ENCODE assay signal across 16 cellular contexts in the genomic region with DNA sequence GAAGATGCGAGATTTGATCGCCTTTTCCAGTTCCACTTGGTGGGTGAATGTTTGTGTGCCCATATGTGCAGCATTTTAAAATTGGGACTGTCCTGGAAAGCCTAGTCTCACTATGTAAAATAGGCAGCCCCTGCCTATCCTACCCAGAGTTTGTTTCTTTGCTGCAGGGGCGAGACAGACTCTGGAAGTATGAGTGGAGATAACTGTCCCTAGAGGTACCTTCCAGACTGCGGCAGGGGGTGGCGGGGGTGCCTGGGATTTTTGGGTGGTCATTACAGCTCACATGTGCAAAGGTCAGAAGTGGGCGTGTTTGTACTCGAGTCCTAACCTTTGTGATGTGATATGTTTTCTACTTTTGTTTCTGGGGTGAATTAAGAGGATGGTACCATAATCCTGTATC. TPM values are rescaled to one million over a fixed set of nuclear protein-coding genes. Genes with fewer than 3 reads are reported as not detected.
DNase-seq lines count a peak whose midpoint lies in the region; ATAC-seq and TF ChIP-seq lines count a peak whose summit lies in the region.
"Had no signal": no experiment of that assay in that cellular context is flagged by ENCODE, and none has a peak within 500 bp of the region (broad histone marks: within the 10 kb centered on the region; RNA-seq: fewer than 3 reads in every experiment).

No MANE protein-coding gene starts in this region.

- no peak for DNase-seq in caudate nucleus (lab: John Stamatoyannopoulos, UW)
- no peak for DNase-seq in lower lobe of right lung
- no peak for DNase-seq in stimulated activated effector memory CD8-positive, alpha-beta T cell treated with anti-CD3 and anti-CD28 coated beads, Interleukin-12 subunit alpha, Interleukin-12 subunit beta, amount 100 ng/mL, for 72 hours (ENCODE audit: low spot score in 2 of 2)
- no peak for DNase-seq in superior temporal gyrus (ENCODE audit: extremely low spot score)
- DNase-seq in effector CD4-positive, alpha-beta T cell, result no peak
- DNase-seq in NCI-H187 (lab: John Stamatoyannopoulos, UW), result no peak
- DNase-seq: activated CD4-positive, alpha-beta T cell treated with anti-CD3 and anti-CD28 coated beads, Interleukin-2, amount 10 ng/mL, durations not matched to agents 7 days and 5 days; activated naive CD4-positive, alpha-beta T cell treated with anti-CD3 and anti-CD28 coated beads, Interleukin-2, amount 50 U/mL, for 16 hours; AML-193; naive thymus-derived CD4-positive, alpha-beta T cell; NCI-H1694 treated with DMSO at 0.1 percent for 48 hours; NCI-H524 treated with DMSO at 0.1 percent for 48 hours; T1000 had no signal

- no peak overlapping the region for H3K4me3 Mint-ChIP-seq in stimulated activated effector memory CD8-positive, alpha-beta T cell treated with anti-CD3 and anti-CD28 coated beads, Interleukin-12 subunit alpha, Interleukin-12 subunit beta, amount 100 ng/mL, for 72 hours
- H3K4me3 Mint-ChIP-seq: activated CD4-positive, alpha-beta T cell treated with anti-CD3 and anti-CD28 coated beads, Interleukin-2, amount 10 ng/mL, durations not matched to agents 7 days and 5 days; naive thymus-derived CD4-positive, alpha-beta T cell had no signal

- intact Hi-C loops in lower lobe of right lung (cut with DNase I), result no loop called here

- H3K27ac ChIP-seq in HUES48 (ENCODE audit: low read depth, low read length), result peak overlapping the region; percentile 15
- peak overlapping the region; percentile 52 for H3K27ac ChIP-seq in caudate nucleus (ENCODE audit: low read depth, low read length)
- peak overlapping the region; percentile 20 for H3K27ac ChIP-seq in lower lobe of right lung
- H3K27ac ChIP-seq: SK-N-MC had no signal

- H3K36me3 ChIP-seq in HUES48 (ENCODE audit: control insufficient read depth, insufficient read depth, low read length) (peaks cover 39% of the 10 kb centered on the region), lower lobe of right lung (peaks cover 39% of the 10 kb centered on the region)
- H3K36me3 ChIP-seq: breast epithelium had no signal

- H3K9me3 ChIP-seq in HUES48 (ENCODE audit: control insufficient read depth, insufficient read depth, low read length) (no peaks in the 10 kb centered on the region), lower lobe of right lung (no peaks in the 10 kb centered on the region)
- H3K9me3 ChIP-seq: breast epithelium had no signal

- H3K9me3 Mint-ChIP-seq in stimulated activated effector memory CD8-positive, alpha-beta T cell treated with anti-CD3 and anti-CD28 coated beads, Interleukin-12 subunit alpha, Interleukin-12 subunit beta, amount 100 ng/mL, for 72 hours, result no peaks in the 10 kb centered on the region
- H3K9me3 Mint-ChIP-seq: activated CD4-positive, alpha-beta T cell treated with anti-CD3 and anti-CD28 coated beads, Interleukin-2, amount 10 ng/mL, durations not matched to agents 7 days and 5 days; naive thymus-derived CD4-positive, alpha-beta T cell had no signal

- no peak for TF ChIP-seq CTCF in lower lobe of right lung (IDR thresholded peaks at IDR 0.05)

- H3K9ac ChIP-seq in HUES48 (ENCODE audit: low read depth, low read length), result no peak overlapping the region

- H3K4me3 ChIP-seq in HUES48 (ENCODE audit: low read depth, low read length) (no peak overlapping the region), lower lobe of right lung (no peak overlapping the region)
- H3K4me3 ChIP-seq: breast epithelium, SK-N-MC had no signal

- H3K27me3 ChIP-seq in HUES48 (ENCODE audit: control insufficient read depth, insufficient read depth, low read length) (no peaks in the 10 kb centered on the region), lower lobe of right lung (ENCODE audit: low read depth) (no peaks in the 10 kb centered on the region)
- H3K27me3 ChIP-seq: breast epithelium had no signal

- H3K27ac Mint-ChIP-seq in stimulated activated effector memory CD8-positive, alpha-beta T cell treated with anti-CD3 and anti-CD28 coated beads, Interleukin-12 subunit alpha, Interleukin-12 subunit beta, amount 100 ng/mL, for 72 hours, result peak overlapping the region; percentile 61
- H3K27ac Mint-ChIP-seq: activated CD4-positive, alpha-beta T cell treated with anti-CD3 and anti-CD28 coated beads, Interleukin-2, amount 10 ng/mL, durations not matched to agents 7 days and 5 days; naive thymus-derived CD4-positive, alpha-beta T cell had no signal

- H3K4me1 ChIP-seq in HUES48 (ENCODE audit: control insufficient read depth, insufficient read depth, low read length) (no peaks in the 10 kb centered on the region), lower lobe of right lung (peaks cover 78% of the 10 kb centered on the region)

- H3K4me1 Mint-ChIP-seq in stimulated activated effector memory CD8-positive, alpha-beta T cell treated with anti-CD3 and anti-CD28 coated beads, Interleukin-12 subunit alpha, Interleukin-12 subunit beta, amount 100 ng/mL, for 72 hours, result peaks cover 46% of the 10 kb centered on the region

- no peak for ATAC-seq in lower lobe of right lung
- no peak for ATAC-seq in stimulated activated effector memory CD8-positive, alpha-beta T cell treated with anti-CD3 and anti-CD28 coated beads, Interleukin-12 subunit alpha, Interleukin-12 subunit beta, amount 100 ng/mL, for 72 hours
- ATAC-seq: naive thymus-derived CD4-positive, alpha-beta T cell had no signal

- peaks cover 50% of the 10 kb centered on the region for H3K36me3 Mint-ChIP-seq in stimulated activated effector memory CD8-positive, alpha-beta T cell treated with anti-CD3 and anti-CD28 coated beads, Interleukin-12 subunit alpha, Interleukin-12 subunit beta, amount 100 ng/mL, for 72 hours

RNA-seq across cellular contexts. Expression of gene MPRIP, which starts 36.6 kb away (rescaled TPM):
- 232 TPM for total RNA-seq in lower lobe of right lung
